Comparison of ENCODE assay signal across 9 cellular contexts in genomic region chr1:207097871-207098324, GRCh38. TPM values are rescaled to one million over a fixed set of nuclear protein-coding genes. Genes with fewer than 3 reads are reported as not detected.
DNase-seq lines count a peak whose midpoint lies in the region; ATAC-seq lines count a peak whose summit lies in the region.
"Had no signal": no experiment of that assay in that cellular context is flagged by ENCODE, and none has a peak within 500 bp of the region (broad histone marks: within the 10 kb centered on the region; RNA-seq: fewer than 3 reads in every experiment).

No MANE protein-coding gene starts in this region.

- peak; percentile 64 for ATAC-seq in GM19035 (IDR thresholded peaks at IDR 0.05; ENCODE audit: unreplicated experiment)
- peak; percentile 92 for ATAC-seq in HG02588 (IDR thresholded peaks at IDR 0.05; ENCODE audit: unreplicated experiment)

- DNase-seq in M059J (ENCODE audit: low read depth), result peak; percentile 32
- peak; percentile 14 to 19 for DNase-seq in stimulated activated CD4-positive, alpha-beta T cell treated with anti-CD3 and anti-CD28 coated beads, Interleukin-15, amount 100 ng/mL, for 48 hours (ENCODE audit: low read depth in 2 of 2)
- DNase-seq in NCI-H1105 treated with DMSO at 0.1 percent for 48 hours (lab: John Stamatoyannopoulos, UW), result no peak
- DNase-seq in NCI-H524 (lab: John Stamatoyannopoulos, UW), result no peak
- DNase-seq in NCI-H69 (lab: John Stamatoyannopoulos, UW), result no peak
- DNase-seq in AG08395 (ENCODE audit: low spot score), result no peak

RNA-seq across cellular contexts. Expression of gene C4BPA, which starts 6.1 kb away (rescaled TPM):
- total RNA-seq in M059J (2014; rRNA removed; shearing (Covaris generic)), result 0.10 TPM in 1 of 2 replicates, not detected in the other
- total RNA-seq: endothelial cell of umbilical vein had no signal

RNA-seq across cellular contexts. Expression of gene C4BPB, which starts 9.2 kb away (rescaled TPM):
- not detected in 2 replicates for total RNA-seq in M059J (2014; rRNA removed; shearing (Covaris generic))
- total RNA-seq: endothelial cell of umbilical vein had no signal

RNA-seq across cellular contexts. Expression of gene PFKFB2, which starts 44.8 kb away (rescaled TPM):
- total RNA-seq in M059J (2014; rRNA removed; shearing (Covaris generic)), result 6.4 and 6.5 TPM in 2 replicates

RNA-seq across cellular contexts. Expression of gene YOD1, which starts 46.9 kb away (rescaled TPM):
- 5.1 and 6.0 TPM in 2 replicates for total RNA-seq in M059J (2014; rRNA removed; shearing (Covaris generic))

Comparison
In these comparisons a context has a peak if more than half of its experiments do, and no peak if none do; other contexts are left out.
1. DNase-seq: peak in M059J (single experiment) and stimulated activated CD4-positive, alpha-beta T cell treated with anti-CD3 and anti-CD28 coated beads, Interleukin-15, amount 100 ng/mL, for 48 hours (2 of 2); none in NCI-H1105 treated with DMSO at 0.1 percent for 48 hours (single experiment), NCI-H524 (0 of 2), NCI-H69 (single experiment) and AG08395 (single experiment).